ENCODE assay signal across 8 cellular contexts in genomic region chr17:6413073-6413472, GRCh38. TPM values are rescaled to one million over a fixed set of nuclear protein-coding genes. Genes with fewer than 3 reads are reported as not detected.
DNase-seq lines count a peak whose midpoint lies in the region; ATAC-seq and TF ChIP-seq lines count a peak whose summit lies in the region.

No MANE protein-coding gene starts in this region.

- H3K27ac ChIP-seq in mammary epithelial cell (ENCODE audit: insufficient read depth, low read depth, low read length): no peak overlapping the region
- no peak overlapping the region for H3K27ac ChIP-seq in suprapubic skin

- no peaks in the 10 kb centered on the region for H3K9me3 ChIP-seq in mammary epithelial cell (replicated peaks; ENCODE audit: insufficient read depth, low read length)
- H3K9me3 ChIP-seq in suprapubic skin: no peaks in the 10 kb centered on the region

- no peaks in the 10 kb centered on the region for H3K4me1 Mint-ChIP-seq in neural crest cell

- H3K27me3 ChIP-seq in mammary epithelial cell (ENCODE audit: insufficient read depth, low read length) (peaks cover 4% of the 10 kb centered on the region), suprapubic skin (peaks cover 28% of the 10 kb centered on the region)

- no peak for TF ChIP-seq POLR2A in suprapubic skin (IDR thresholded peaks at IDR 0.05)

- dilution Hi-C loops in mammary epithelial cell (cut with HindIII; ENCODE audit: low sequenced_read_pairs): no loop called here

- intact Hi-C loops in mammary epithelial cell (cut with micrococcal nuclease): loop anchor here (1.0 kb wide), 1 partner anchor 134 kb away; no protein-coding TSS in a partner anchor

- H3K36me3 Mint-ChIP-seq in neural crest cell (ENCODE audit: low read depth): no peaks in the 10 kb centered on the region

- TF ChIP-seq CTCF in AG04449 (IDR thresholded peaks at IDR 0.05; ENCODE audit: insufficient read depth, low read length, missing control alignments): peak; percentile 44
- TF ChIP-seq CTCF in GM12875 (IDR thresholded peaks at IDR 0.05; ENCODE audit: borderline replicate concordance, insufficient read depth, low read depth, low read length): peak; percentile 33; the same call in 1 of the 2 replicates
- TF ChIP-seq CTCF in mammary epithelial cell (conservative IDR thresholded peaks at IDR 0.05 in 1 of 2, IDR thresholded peaks at IDR 0.05 in 1 of 2; ENCODE audit: extremely low read depth in 1 of 2, insufficient read depth in 1 of 2, low read depth in 1 of 2, low read length in 2 of 2): peak; percentile 54 to 67
- TF ChIP-seq CTCF in neural crest cell (conservative IDR thresholded peaks at IDR 0.05): peak; percentile 71
- no peak for TF ChIP-seq CTCF in suprapubic skin (IDR thresholded peaks at IDR 0.05)

- DNase-seq in AG04449 (ENCODE audit: low read depth, low spot score): no peak
- peak; percentile 13 for DNase-seq in NCI-H345 treated with DMSO at 0.1 percent for 48 hours (lab: John Stamatoyannopoulos, UW; ENCODE audit: unreplicated experiment)
- peak; percentile 41 for DNase-seq in mammary epithelial cell
- DNase-seq in neural crest cell (ENCODE audit: low read depth, low spot score): no peak
- DNase-seq in suprapubic skin (ENCODE audit: low spot score in 2 of 2): no peak
- no peak for DNase-seq in foreskin melanocyte

- no peaks in the 10 kb centered on the region for H3K27me3 Mint-ChIP-seq in neural crest cell (ENCODE audit: low read depth)

- in situ Hi-C loops in mammary epithelial cell (cut with MboI; ENCODE audit: low sequenced_read_pairs in 2 of 2): no loop called here

- H2AFZ ChIP-seq in mammary epithelial cell (ENCODE audit: low read depth, low read length): no peak overlapping the region

- H3K4me3 ChIP-seq in AG04449 (ENCODE audit: low read depth, low read length): no peak overlapping the region
- no peak overlapping the region for H3K4me3 ChIP-seq in GM12875 (ENCODE audit: low read depth, low read length)
- no peak overlapping the region for H3K4me3 ChIP-seq in mammary epithelial cell (replicated peaks in 1 of 3; ENCODE audit: insufficient read depth in 1 of 3, low read depth in 2 of 3, low read length in 3 of 3)
- H3K4me3 ChIP-seq in suprapubic skin: no peak overlapping the region

- H3K4me3 Mint-ChIP-seq in neural crest cell: no peak overlapping the region

- CTCF ChIA-PET in AG04449 (lab: Yijun Ruan, JAX): interaction anchor here (1.2 to 19.7 kb wide), 9 partner anchors 9 to 830 kb away, joined by 4 to 280 read pairs (median 5); no protein-coding TSS in a partner anchor
- CTCF ChIA-PET in mammary epithelial cell (lab: Charles Lee; ENCODE audit: low non-redundant PET): interaction anchor here (0.6 to 1.1 kb wide), 3 partner anchors 112 to 712 kb away, joined by 4 read pairs; no protein-coding TSS in a partner anchor

- no TSS peak for BruUV-seq in mammary epithelial cell (replicated peaks; lab: Mats Ljungman, UMichigan)

- no peak overlapping the region for H3K27ac Mint-ChIP-seq in neural crest cell (ENCODE audit: unreplicated experiment)

- POLR2A ChIA-PET in AG04449 (lab: Yijun Ruan, JAX): no interaction called here

- no peaks in the 10 kb centered on the region for H3K79me2 ChIP-seq in mammary epithelial cell (ENCODE audit: insufficient read depth, low read length)

- ATAC-seq in GM21576 (IDR thresholded peaks at IDR 0.05; ENCODE audit: unreplicated experiment): no peak

- no peak overlapping the region for H3K4me2 ChIP-seq in mammary epithelial cell (ENCODE audit: insufficient read depth, low read depth, low read length)

- H3K9ac ChIP-seq in mammary epithelial cell (ENCODE audit: insufficient read depth, low read length): no peak overlapping the region

- no peaks in the 10 kb centered on the region for H3K9me3 Mint-ChIP-seq in neural crest cell

- no peaks in the 10 kb centered on the region for H3K4me1 ChIP-seq in mammary epithelial cell (ENCODE audit: insufficient read depth, low read length)
- no peaks in the 10 kb centered on the region for H3K4me1 ChIP-seq in suprapubic skin

- no peaks in the 10 kb centered on the region for H4K20me1 ChIP-seq in mammary epithelial cell (ENCODE audit: insufficient read depth, low read length)

- WGBS in mammary epithelial cell (ENCODE audit: low coverage, missing lambda C conversion rate): 8% methylated on average over 1 of the region's 1 CpG
- WGBS in suprapubic skin: 87% methylated on average over 1 of the region's 1 CpG

- TF ChIP-seq EP300 in suprapubic skin (IDR thresholded peaks at IDR 0.05): no peak

- H3K36me3 ChIP-seq in mammary epithelial cell (ENCODE audit: insufficient read depth, low read length): no peaks in the 10 kb centered on the region
- no peaks in the 10 kb centered on the region for H3K36me3 ChIP-seq in suprapubic skin

RNA-seq across cellular contexts. Expression of gene AIPL1, which starts 21.8 kb away (rescaled TPM):
- not detected for total RNA-seq in mammary epithelial cell
- polyA plus RNA-seq in mammary epithelial cell: not detected
- not detected for polyA minus RNA-seq in mammary epithelial cell
- total RNA-seq in neural crest cell: not detected in 2 replicates
- not detected for total RNA-seq in suprapubic skin

RNA-seq across cellular contexts. Expression of gene PIMREG, which starts 31.2 kb away (rescaled TPM):
- 10 to 100 TPM in 1 of 2 donors, under 1 TPM in 1; 0.83 to 18.4 TPM for total RNA-seq in mammary epithelial cell
- polyA plus RNA-seq in mammary epithelial cell: 18.2 TPM
- polyA minus RNA-seq in mammary epithelial cell: 7.8 TPM
- total RNA-seq in neural crest cell: 115 and 120 TPM in 2 replicates
- 1 to 10 TPM; 1.0 to 3.3 (median 3.2) TPM for total RNA-seq in suprapubic skin

Comparison
In these comparisons a context has a peak if more than half of its experiments do, and no peak if none do; other contexts are left out.
1. DNase-seq: peak in NCI-H345 treated with DMSO at 0.1 percent for 48 hours (single experiment) and mammary epithelial cell (single experiment); none in AG04449 (single experiment), neural crest cell (single experiment), suprapubic skin (0 of 2) and foreskin melanocyte (single experiment).
2. CTCF ChIP-seq: peak in AG04449 (single experiment), GM12875 (single experiment), mammary epithelial cell (2 of 2) and neural crest cell (single experiment); none in suprapubic skin (0 of 2).